ENCODE assay signal across 8 cellular contexts in genomic region chr5:131488463-131488862, GRCh38.
DNase-seq lines count a peak whose midpoint lies in the region; ATAC-seq and TF ChIP-seq lines count a peak whose summit lies in the region.
"Had no signal": no experiment of that assay in that cellular context is flagged by ENCODE, and none has a peak within 500 bp of the region (broad histone marks: within the 10 kb centered on the region; RNA-seq: fewer than 3 reads in every experiment).

No MANE protein-coding gene starts in this region.

- BruUV-seq in mammary epithelial cell (replicated peaks; lab: Mats Ljungman, UMichigan): no TSS peak

- CTCF ChIA-PET in mammary epithelial cell (lab: Charles Lee; ENCODE audit: low non-redundant PET): no interaction called here

- H3K36me3 ChIP-seq in mammary epithelial cell (ENCODE audit: insufficient read depth, low read length): peaks cover 10% of the 10 kb centered on the region
- H3K36me3 ChIP-seq: thyroid gland had no signal

- in situ Hi-C loops in mammary epithelial cell (cut with MboI; ENCODE audit: low sequenced_read_pairs in 2 of 2): no loop called here

- H3K79me2 ChIP-seq in mammary epithelial cell (ENCODE audit: insufficient read depth, low read length): no peaks in the 10 kb centered on the region

- no peak overlapping the region for H3K4me3 ChIP-seq in mammary epithelial cell (replicated peaks in 1 of 3; ENCODE audit: insufficient read depth in 1 of 3, low read depth in 2 of 3, low read length in 3 of 3)
- H3K4me3 ChIP-seq: thyroid gland had no signal

- no peak overlapping the region for H3K9ac ChIP-seq in mammary epithelial cell (ENCODE audit: insufficient read depth, low read length)

- dilution Hi-C loops in mammary epithelial cell (cut with HindIII; ENCODE audit: low sequenced_read_pairs): no loop called here

- H4K20me1 ChIP-seq in mammary epithelial cell (ENCODE audit: insufficient read depth, low read length): no peaks in the 10 kb centered on the region

- DNase-seq in SIG-M5 treated with dmso at 0.1 percent for 504 hours (lab: John Stamatoyannopoulos, UW; ENCODE audit: unreplicated experiment) (peak; percentile 76), sciatic nerve (ENCODE audit: low spot score) (no peak), NCI-H226 (no peak), KG1 (lab: John Stamatoyannopoulos, UW) (no peak), mammary epithelial cell (no peak)
- DNase-seq: thyroid gland had no signal

- H3K27ac ChIP-seq in mammary epithelial cell (ENCODE audit: insufficient read depth, low read depth, low read length): no peak overlapping the region

- WGBS in mammary epithelial cell (ENCODE audit: low coverage, missing lambda C conversion rate): 94% methylated on average over 3 of the region's 3 CpGs

- H3K27me3 ChIP-seq in mammary epithelial cell (ENCODE audit: insufficient read depth, low read length): no peaks in the 10 kb centered on the region
- H3K27me3 ChIP-seq: thyroid gland had no signal

- no peaks in the 10 kb centered on the region for H3K4me1 ChIP-seq in mammary epithelial cell (ENCODE audit: insufficient read depth, low read length)

- TF ChIP-seq CTCF in mammary epithelial cell (conservative IDR thresholded peaks at IDR 0.05 in 1 of 2, IDR thresholded peaks at IDR 0.05 in 1 of 2; ENCODE audit: extremely low read depth in 1 of 2, insufficient read depth in 1 of 2, low read depth in 1 of 2, low read length in 2 of 2): no peak

- no peak overlapping the region for H2AFZ ChIP-seq in mammary epithelial cell (ENCODE audit: low read depth, low read length)

- no peak overlapping the region for H3K4me2 ChIP-seq in mammary epithelial cell (ENCODE audit: insufficient read depth, low read depth, low read length)

- ATAC-seq in GM19035 (IDR thresholded peaks at IDR 0.05; ENCODE audit: unreplicated experiment) (peak; percentile 93), HG02884 (IDR thresholded peaks at IDR 0.05; ENCODE audit: unreplicated experiment) (peak; percentile 74), sciatic nerve (peak; percentile 32)

- intact Hi-C loops in sciatic nerve (cut with DNase I): no loop called here
- intact Hi-C loops in mammary epithelial cell (cut with micrococcal nuclease): no loop called here

- H3K9me3 ChIP-seq in mammary epithelial cell (replicated peaks; ENCODE audit: insufficient read depth, low read length): peaks cover 3% of the 10 kb centered on the region
- H3K9me3 ChIP-seq: thyroid gland had no signal

Comparison
In these comparisons a context has a peak if more than half of its experiments do, and no peak if none do; other contexts are left out.
1. ATAC-seq: peak in every context shown above with its lines; median percentile 93 in GM19035; 74 in HG02884; 32 in sciatic nerve.